In the genomic region with DNA sequence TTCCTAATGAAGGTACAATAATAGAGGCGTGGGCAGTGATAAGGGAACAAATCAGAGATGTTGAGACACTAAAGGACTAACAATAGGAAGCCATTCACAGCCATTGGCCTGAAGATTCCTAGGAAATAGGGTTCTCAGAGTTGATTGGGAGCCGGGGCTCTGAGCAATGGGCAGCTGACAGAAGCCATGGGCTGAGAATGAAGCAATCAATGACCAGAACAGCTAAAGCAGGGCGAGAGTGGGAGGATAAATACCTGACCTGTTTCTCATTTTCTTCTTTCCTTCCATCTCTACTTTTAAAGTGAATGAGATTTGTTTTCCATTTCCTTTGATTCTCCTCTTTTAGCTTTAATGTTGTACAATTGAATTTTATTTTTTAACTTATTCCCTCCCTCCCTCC, we compare ENCODE assay signal across 31 cellular contexts.
"Had no signal": no experiment of that assay in that cellular context is flagged by ENCODE, and none has a peak within 500 bp of the region (broad histone marks: within the 10 kb centered on the region; RNA-seq: fewer than 3 reads in every experiment).

No MANE protein-coding gene starts in this region.

- H3K4me1 ChIP-seq: gastroesophageal sphincter, prostate gland, uterus had no signal

- FAIRE-seq: endothelial cell of umbilical vein, keratinocyte, TTC549 had no signal

- H3K9me3 ChIP-seq: gastroesophageal sphincter, ovary, prostate gland, uterus had no signal

- H2AFZ ChIP-seq: hepatocyte had no signal

- DNase-seq: activated CD4-positive, alpha-beta memory T cell treated with anti-CD3 and anti-CD28 coated beads for 36 hours; activated CD4-positive, alpha-beta T cell treated with anti-CD3 and anti-CD28 coated beads, Interleukin-2, amount 10 ng/mL, durations not matched to agents 24 days and 14 days; activated CD8-positive, alpha-beta memory T cell treated with anti-CD3 and anti-CD28 coated beads, Interleukin-2, amount 50 U/mL, for 48 hours; activated gamma-delta T cell treated with Interleukin-2 at 50 U/mL for 16 hours; activated naive CD4-positive, alpha-beta T cell treated with anti-CD3 and anti-CD28 coated beads, Interleukin-2, amount 50 U/mL, for 16 hours; activated T-cell treated with anti-CD3 and anti-CD28 coated beads, Interleukin-2, amount 50 U/mL, for 24 hours; cortex of kidney; effector memory CD8-positive, alpha-beta T cell; left cardiac atrium; midbrain; naive thymus-derived CD4-positive, alpha-beta T cell; ovary; retina; stimulated activated CD4-positive, alpha-beta T cell treated with anti-CD3 and anti-CD28 coated beads, Interleukin-4, amount 100 ng/mL, for 24 hours; T-helper 9 cell; uterus had no signal

- H3K36me3 Mint-ChIP-seq: activated CD4-positive, alpha-beta memory T cell treated with anti-CD3 and anti-CD28 coated beads for 36 hours; memory B cell; naive thymus-derived CD4-positive, alpha-beta T cell; stimulated activated effector memory CD8-positive, alpha-beta T cell treated with anti-CD3 and anti-CD28 coated beads, Interleukin-12 subunit alpha, Interleukin-12 subunit beta, amount 100 ng/mL, for 72 hours; type B pancreatic cell had no signal

- H3K9me3 Mint-ChIP-seq: activated CD4-positive, alpha-beta T cell treated with anti-CD3 and anti-CD28 coated beads, Interleukin-2, amount 10 ng/mL, durations not matched to agents 24 days and 14 days; stimulated activated naive CD8-positive, alpha-beta T cell treated with anti-CD3 and anti-CD28 coated beads, Interleukin-15, Interleukin-2, amounts not matched to agents 100 ng/mL and 50 ng/mL, for 24 hours; type B pancreatic cell had no signal

- H3K27me3 ChIP-seq: gastroesophageal sphincter, hepatocyte, ovary, uterus had no signal

- H3K27ac Mint-ChIP-seq: activated CD4-positive, alpha-beta memory T cell treated with anti-CD3 and anti-CD28 coated beads for 36 hours; activated CD4-positive, alpha-beta T cell treated with anti-CD3 and anti-CD28 coated beads, Interleukin-2, amount 10 ng/mL, durations not matched to agents 24 days and 14 days; activated T-cell treated with anti-CD3 and anti-CD28 coated beads, Interleukin-2, amount 50 U/mL, for 24 hours; effector memory CD8-positive, alpha-beta T cell; memory B cell; naive thymus-derived CD4-positive, alpha-beta T cell; stimulated activated effector memory CD8-positive, alpha-beta T cell treated with anti-CD3 and anti-CD28 coated beads, Interleukin-12 subunit alpha, Interleukin-12 subunit beta, amount 100 ng/mL, for 72 hours; stimulated activated naive CD8-positive, alpha-beta T cell treated with anti-CD3 and anti-CD28 coated beads, Interleukin-15, Interleukin-2, amounts not matched to agents 100 ng/mL and 50 ng/mL, for 24 hours; type B pancreatic cell had no signal

- H3K4me3 ChIP-seq: gastroesophageal sphincter, hepatocyte, ovary, prostate gland, skin epidermis, uterus had no signal

- H3K36me3 ChIP-seq: gastroesophageal sphincter, ovary, prostate gland, uterus had no signal

- H3K4me3 Mint-ChIP-seq: activated CD4-positive, alpha-beta memory T cell treated with anti-CD3 and anti-CD28 coated beads for 36 hours; activated CD4-positive, alpha-beta T cell treated with anti-CD3 and anti-CD28 coated beads, Interleukin-2, amount 10 ng/mL, durations not matched to agents 24 days and 14 days; activated T-cell treated with anti-CD3 and anti-CD28 coated beads, Interleukin-2, amount 50 U/mL, for 24 hours; effector memory CD8-positive, alpha-beta T cell; memory B cell; naive thymus-derived CD4-positive, alpha-beta T cell; stimulated activated effector memory CD8-positive, alpha-beta T cell treated with anti-CD3 and anti-CD28 coated beads, Interleukin-12 subunit alpha, Interleukin-12 subunit beta, amount 100 ng/mL, for 72 hours; stimulated activated naive CD8-positive, alpha-beta T cell treated with anti-CD3 and anti-CD28 coated beads, Interleukin-15, Interleukin-2, amounts not matched to agents 100 ng/mL and 50 ng/mL, for 24 hours; type B pancreatic cell had no signal

- H3K79me2 ChIP-seq: hepatocyte had no signal

- H3K27ac ChIP-seq: gastroesophageal sphincter, hepatocyte, ovary, prostate gland, skin epidermis, uterus, VCaP had no signal

- H3K4me2 ChIP-seq: hepatocyte had no signal

- H3K4me1 Mint-ChIP-seq: activated CD4-positive, alpha-beta T cell treated with anti-CD3 and anti-CD28 coated beads, Interleukin-2, amount 10 ng/mL, durations not matched to agents 24 days and 14 days; stimulated activated effector memory CD8-positive, alpha-beta T cell treated with anti-CD3 and anti-CD28 coated beads, Interleukin-12 subunit alpha, Interleukin-12 subunit beta, amount 100 ng/mL, for 72 hours had no signal

- H3K27me3 Mint-ChIP-seq: activated CD4-positive, alpha-beta memory T cell treated with anti-CD3 and anti-CD28 coated beads for 36 hours; activated CD4-positive, alpha-beta T cell treated with anti-CD3 and anti-CD28 coated beads, Interleukin-2, amount 10 ng/mL, durations not matched to agents 24 days and 14 days; activated T-cell treated with anti-CD3 and anti-CD28 coated beads, Interleukin-2, amount 50 U/mL, for 24 hours; effector memory CD8-positive, alpha-beta T cell; memory B cell; naive thymus-derived CD4-positive, alpha-beta T cell; stimulated activated naive CD8-positive, alpha-beta T cell treated with anti-CD3 and anti-CD28 coated beads, Interleukin-15, Interleukin-2, amounts not matched to agents 100 ng/mL and 50 ng/mL, for 24 hours; type B pancreatic cell had no signal

- ATAC-seq: activated CD4-positive, CD25-positive, alpha-beta regulatory T cell treated with anti-CD3 and anti-CD28 coated beads, Interleukin-2, amount 50 U/mL, for 24 hours; effector memory CD8-positive, alpha-beta T cell; esophagus mucosa; gastroesophageal sphincter; left cardiac atrium; naive thymus-derived CD4-positive, alpha-beta T cell; sciatic nerve; stimulated activated effector memory CD8-positive, alpha-beta T cell treated with anti-CD3 and anti-CD28 coated beads, Interleukin-12 subunit alpha, Interleukin-12 subunit beta, amount 100 ng/mL, for 72 hours had no signal
